Comparison of ENCODE assay signal across 25 cellular contexts in genomic region chr20:21046413-21047070, GRCh38. TPM values are rescaled to one million over a fixed set of nuclear protein-coding genes. Genes with fewer than 3 reads are reported as not detected.
DNase-seq lines count a peak whose midpoint lies in the region; ATAC-seq and TF ChIP-seq lines count a peak whose summit lies in the region.
"Had no signal": no experiment of that assay in that cellular context is flagged by ENCODE, and none has a peak within 500 bp of the region (broad histone marks: within the 10 kb centered on the region; RNA-seq: fewer than 3 reads in every experiment).

No MANE protein-coding gene starts in this region.

- WGBS in esophagus muscularis mucosa, result 26% methylated on average over 2 of the region's 2 CpGs

- H3K36me3 ChIP-seq in esophagus muscularis mucosa, result no peaks in the 10 kb centered on the region
- H3K36me3 ChIP-seq: BLaER1 treated with 17β-estradiol and CSF1 and Interleukin-3, amounts not matched to agents 10 nM and 100 nM; SJSA1 had no signal

- ATAC-seq in stimulated activated naive CD8-positive, alpha-beta T cell treated with anti-CD3 and anti-CD28 coated beads, Interleukin-15, Interleukin-2, amounts not matched to agents 100 U/mL and 50 U/mL, for 24 hours, result peak; percentile 8
- ATAC-seq in stimulated activated naive CD8-positive, alpha-beta T cell treated with anti-CD3 and anti-CD28 coated beads, Interleukin-15, amount 100 ng/mL, for 72 hours, result no peak
- no peak for ATAC-seq in stimulated activated naive B cell treated with anti-CD40 and anti-IgM and Interleukin-4, amounts not matched to agents 10 μg/mL and 1 μg/mL and 100 μg/mL, for 72 hours (replicated peaks)
- ATAC-seq: HCT116, Panc1 had no signal

- H3K27ac ChIP-seq in esophagus muscularis mucosa (replicated peaks in 1 of 4), result no peak overlapping the region
- H3K27ac ChIP-seq: 22Rv1; BLaER1 treated with 17β-estradiol and CSF1 and Interleukin-3, amounts not matched to agents 10 nM and 100 nM; SJSA1 had no signal

- H3K27ac Mint-ChIP-seq in stimulated activated naive CD8-positive, alpha-beta T cell treated with anti-CD3 and anti-CD28 coated beads, Interleukin-15, amount 100 ng/mL, for 72 hours, result no peak overlapping the region
- no peak overlapping the region for H3K27ac Mint-ChIP-seq in stimulated activated naive B cell treated with anti-CD40 and anti-IgM and Interleukin-4, amounts not matched to agents 10 μg/mL and 1 μg/mL and 100 μg/mL, for 72 hours
- H3K27ac Mint-ChIP-seq: CD8-positive, alpha-beta memory T cell had no signal

- TF ChIP-seq EP300 in esophagus muscularis mucosa (IDR thresholded peaks at IDR 0.05), result no peak

- H3K4me1 Mint-ChIP-seq in stimulated activated naive CD8-positive, alpha-beta T cell treated with anti-CD3 and anti-CD28 coated beads, Interleukin-15, amount 100 ng/mL, for 72 hours, result no peaks in the 10 kb centered on the region
- H3K4me1 Mint-ChIP-seq in stimulated activated naive B cell treated with anti-CD40 and anti-IgM and Interleukin-4, amounts not matched to agents 10 μg/mL and 1 μg/mL and 100 μg/mL, for 72 hours, result no peaks in the 10 kb centered on the region
- H3K4me1 Mint-ChIP-seq: CD8-positive, alpha-beta memory T cell had no signal

- peak; percentile 46 for DNase-seq in NCI-H146 (lab: John Stamatoyannopoulos, UW)
- DNase-seq in NCI-H146 treated with DMSO at 0.1 percent for 48 hours (lab: John Stamatoyannopoulos, UW; ENCODE audit: unreplicated experiment), result no peak
- no peak for DNase-seq in stimulated activated naive CD8-positive, alpha-beta T cell treated with anti-CD3 and anti-CD28 coated beads, Interleukin-15, Interleukin-2, amounts not matched to agents 100 U/mL and 50 U/mL, for 24 hours
- no peak for DNase-seq in stimulated activated naive CD8-positive, alpha-beta T cell treated with anti-CD3 and anti-CD28 coated beads, Interleukin-15, amount 100 ng/mL, for 72 hours
- DNase-seq in esophagus muscularis mucosa (ENCODE audit: extremely low spot score), result peak; percentile 91
- no peak for DNase-seq in stimulated activated naive B cell treated with anti-CD40 and anti-IgM and Interleukin-4, amounts not matched to agents 10 μg/mL and 1 μg/mL and 100 μg/mL, for 72 hours
- DNase-seq in C1 segment of cervical spinal cord (lab: John Stamatoyannopoulos, UW), result no peak
- DNase-seq in glomerular visceral epithelial cell (ENCODE audit: extremely low spot score), result no peak
- DNase-seq: ACHN; Calu3; CD8-positive, alpha-beta memory T cell; DMS53; GF-D8; KBM-7; MM.1S; NCI-H1048; NCI-H1436; NCI-H2029 treated with DMSO at 0.1 percent for 48 hours; SW 1271 had no signal

- peaks cover 26% of the 10 kb centered on the region for H3K27me3 Mint-ChIP-seq in stimulated activated naive CD8-positive, alpha-beta T cell treated with anti-CD3 and anti-CD28 coated beads, Interleukin-15, amount 100 ng/mL, for 72 hours
- peaks cover 8 to 30% of the 10 kb centered on the region in 2 donors for H3K27me3 Mint-ChIP-seq in stimulated activated naive B cell treated with anti-CD40 and anti-IgM and Interleukin-4, amounts not matched to agents 10 μg/mL and 1 μg/mL and 100 μg/mL, for 72 hours

- H3K4me3 Mint-ChIP-seq in stimulated activated naive CD8-positive, alpha-beta T cell treated with anti-CD3 and anti-CD28 coated beads, Interleukin-15, amount 100 ng/mL, for 72 hours, result no peak overlapping the region
- H3K4me3 Mint-ChIP-seq in stimulated activated naive B cell treated with anti-CD40 and anti-IgM and Interleukin-4, amounts not matched to agents 10 μg/mL and 1 μg/mL and 100 μg/mL, for 72 hours, result no peak overlapping the region
- H3K4me3 Mint-ChIP-seq: CD8-positive, alpha-beta memory T cell had no signal

- H3K9me3 Mint-ChIP-seq in stimulated activated naive CD8-positive, alpha-beta T cell treated with anti-CD3 and anti-CD28 coated beads, Interleukin-15, amount 100 ng/mL, for 72 hours, result no peaks in the 10 kb centered on the region
- H3K9me3 Mint-ChIP-seq in stimulated activated naive B cell treated with anti-CD40 and anti-IgM and Interleukin-4, amounts not matched to agents 10 μg/mL and 1 μg/mL and 100 μg/mL, for 72 hours, result peaks cover 0 to 1% of the 10 kb centered on the region in 2 donors

- H3K4me3 ChIP-seq in esophagus muscularis mucosa, result no peak overlapping the region
- H3K4me3 ChIP-seq: BLaER1 treated with 17β-estradiol and CSF1 and Interleukin-3, amounts not matched to agents 10 nM and 100 nM; SJSA1 had no signal

- peaks cover 0 to 28% (median 0%) of the 10 kb centered on the region in 4 donors for H3K27me3 ChIP-seq in esophagus muscularis mucosa
- H3K27me3 ChIP-seq: BLaER1 treated with 17β-estradiol and CSF1 and Interleukin-3, amounts not matched to agents 10 nM and 100 nM; SJSA1 had no signal

- H3K9me3 ChIP-seq in esophagus muscularis mucosa, result peaks cover 0 to 4% (median under 1%) of the 10 kb centered on the region in 4 donors
- H3K9me3 ChIP-seq: SJSA1 had no signal

- no peaks in the 10 kb centered on the region for H3K4me1 ChIP-seq in esophagus muscularis mucosa
- H3K4me1 ChIP-seq: SJSA1 had no signal

- no peaks in the 10 kb centered on the region for H3K36me3 Mint-ChIP-seq in stimulated activated naive B cell treated with anti-CD40 and anti-IgM and Interleukin-4, amounts not matched to agents 10 μg/mL and 1 μg/mL and 100 μg/mL, for 72 hours
- H3K36me3 Mint-ChIP-seq: CD8-positive, alpha-beta memory T cell had no signal

- no peak for TF ChIP-seq POLR2A in esophagus muscularis mucosa (IDR thresholded peaks at IDR 0.05; ENCODE audit: low read depth)

- intact Hi-C loops in esophagus muscularis mucosa (cut with DNase I), result no loop called here

- no peak for TF ChIP-seq CTCF in esophagus muscularis mucosa (IDR thresholded peaks at IDR 0.05)

RNA-seq across cellular contexts. Expression of gene LINC00237, which starts 59.6 kb away (rescaled TPM):
- not detected for total RNA-seq in esophagus muscularis mucosa
- total RNA-seq: Calu3; CD8-positive, alpha-beta memory T cell; HT1080; SJSA1 had no signal

Comparison
In these comparisons a context has a peak if more than half of its experiments do, and no peak if none do; other contexts are left out.
1. DNase-seq: peak in NCI-H146 (single experiment) and esophagus muscularis mucosa (single experiment); none in NCI-H146 treated with DMSO at 0.1 percent for 48 hours (single experiment), stimulated activated naive CD8-positive, alpha-beta T cell treated with anti-CD3 and anti-CD28 coated beads, Interleukin-15, Interleukin-2, amounts not matched to agents 100 U/mL and 50 U/mL, for 24 hours (single experiment), stimulated activated naive CD8-positive, alpha-beta T cell treated with anti-CD3 and anti-CD28 coated beads, Interleukin-15, amount 100 ng/mL, for 72 hours (0 of 2), stimulated activated naive B cell treated with anti-CD40 and anti-IgM and Interleukin-4, amounts not matched to agents 10 μg/mL and 1 μg/mL and 100 μg/mL, for 72 hours (single experiment), C1 segment of cervical spinal cord (0 of 14) and glomerular visceral epithelial cell (single experiment).